8 cellular contexts compared by ENCODE assay signal in genomic region chr5:95621839-95622629, GRCh38. TPM values are rescaled to one million over a fixed set of nuclear protein-coding genes. Genes with fewer than 3 reads are reported as not detected.
DNase-seq lines count a peak whose midpoint lies in the region; ATAC-seq and TF ChIP-seq lines count a peak whose summit lies in the region.

No MANE protein-coding gene starts in this region.

- CTCF ChIA-PET in CD4-positive, alpha-beta memory T cell (lab: Charles Lee; ENCODE audit: partially characterized antibody), result interaction anchor here (1.1 to 7.7 kb wide), 8 partner anchors 9 to 225 kb away, joined by 3 to 89 read pairs (median 10); partner anchors contain the start of genes ARSK, RFESD and SKIC3
- CTCF ChIA-PET in activated naive CD4-positive, alpha-beta T cell treated with anti-CD3 and anti-CD28 coated beads, Interleukin-2, amount 10 ng/mL, durations not matched to agents 7 days and 5 days (lab: Charles Lee), result interaction anchor here (0.7 to 1.9 kb wide), 6 partner anchors 10 to 159 kb away, joined by 3 to 9 read pairs (median 5); partner anchors contain the start of gene RFESD

- H3K36me3 ChIP-seq in CD4-positive, alpha-beta memory T cell (ENCODE audit: insufficient read depth, low read length), result no peaks in the 10 kb centered on the region
- H3K36me3 ChIP-seq in KOPT-K1 (ENCODE audit: insufficient read depth, low read length) (no peaks in the 10 kb centered on the region), muscle layer of duodenum (ENCODE audit: control insufficient read depth in 1 of 2, insufficient read depth in 2 of 2, low read length in 2 of 2) (no peaks in the 10 kb centered on the region), Peyer's patch (no peaks in the 10 kb centered on the region)

- no peaks in the 10 kb centered on the region for H3K9me3 ChIP-seq in CD4-positive, alpha-beta memory T cell (ENCODE audit: control insufficient read depth in 1 of 2, low read length in 2 of 2)
- H3K9me3 ChIP-seq in KOPT-K1 (ENCODE audit: insufficient read depth, low read length, poor library complexity, severe bottlenecking) (no peaks in the 10 kb centered on the region), muscle layer of duodenum (ENCODE audit: control insufficient read depth in 1 of 2, low read length in 2 of 2) (no peaks in the 10 kb centered on the region), Peyer's patch (no peaks in the 10 kb centered on the region)

- peaks cover 67% of the 10 kb centered on the region for H3K4me1 ChIP-seq in CD4-positive, alpha-beta memory T cell (ENCODE audit: insufficient read depth, low read length)
- H3K4me1 ChIP-seq in muscle layer of duodenum (ENCODE audit: control insufficient read depth in 1 of 2, insufficient read depth in 2 of 2, low read length in 2 of 2) (peaks cover 4 to 8% of the 10 kb centered on the region in 2 donors), Peyer's patch (peaks cover 0 to 21% (median 2%) of the 10 kb centered on the region in 4 donors)

- intact Hi-C loops in CD4-positive, alpha-beta memory T cell (cut with micrococcal nuclease), result loop anchor here (1.0 to 5.0 kb wide), 3 partner anchors 10 to 340 kb away; partner anchors contain the start of gene ELL2

- peaks cover 0 to 2% (median 0%) of the 10 kb centered on the region in 8 donors for H3K9me3 Mint-ChIP-seq in CD4-positive, alpha-beta memory T cell
- peaks cover 2% of the 10 kb centered on the region for H3K9me3 Mint-ChIP-seq in activated naive CD4-positive, alpha-beta T cell treated with anti-CD3 and anti-CD28 coated beads, Interleukin-2, amount 10 ng/mL, durations not matched to agents 7 days and 5 days

- peak overlapping the region; percentile 8 to 73 for H3K4me3 ChIP-seq in CD4-positive, alpha-beta memory T cell (ENCODE audit: low read length in 2 of 2)
- peak overlapping the region; percentile 30 to 73 for H3K4me3 ChIP-seq in muscle layer of duodenum (ENCODE audit: low read depth in 1 of 2, low read length in 2 of 2)
- peak overlapping the region in 1 of 4 donors; percentile 68 for H3K4me3 ChIP-seq in Peyer's patch

- H3K27ac Mint-ChIP-seq in CD4-positive, alpha-beta memory T cell, result peak overlapping the region; percentile 70 to 97 (median 93)
- H3K27ac Mint-ChIP-seq in activated naive CD4-positive, alpha-beta T cell treated with anti-CD3 and anti-CD28 coated beads, Interleukin-2, amount 10 ng/mL, durations not matched to agents 7 days and 5 days, result peak overlapping the region; percentile 92

- no peaks in the 10 kb centered on the region for H3K27me3 ChIP-seq in CD4-positive, alpha-beta memory T cell (ENCODE audit: insufficient read depth, low read length)
- peaks cover 4% of the 10 kb centered on the region for H3K27me3 ChIP-seq in muscle layer of duodenum (ENCODE audit: low read depth, low read length)
- no peaks in the 10 kb centered on the region for H3K27me3 ChIP-seq in Peyer's patch

- H3K36me3 Mint-ChIP-seq in CD4-positive, alpha-beta memory T cell, result peaks cover 0 to 3% of the 10 kb centered on the region in 2 donors
- H3K36me3 Mint-ChIP-seq in activated naive CD4-positive, alpha-beta T cell treated with anti-CD3 and anti-CD28 coated beads, Interleukin-2, amount 10 ng/mL, durations not matched to agents 7 days and 5 days, result peaks cover 22% of the 10 kb centered on the region

- POLR2A ChIA-PET in CD4-positive, alpha-beta memory T cell (lab: Charles Lee; ENCODE audit: partially characterized antibody), result interaction anchor here (0.7 to 5.8 kb wide), 19 partner anchors 10 to 1254 kb away, joined by 3 to 110 read pairs (median 5); partner anchors contain the start of genes ARSK, ERAP1, ERAP2 and GLRX

- H3K27ac ChIP-seq in CD4-positive, alpha-beta memory T cell (ENCODE audit: low read depth, low read length), result peak overlapping the region; percentile 59
- H3K27ac ChIP-seq in KOPT-K1 (ENCODE audit: low read depth, low read length, poor library complexity, severe bottlenecking) (peak overlapping the region; percentile 57), muscle layer of duodenum (ENCODE audit: low read length) (no peak overlapping the region), Peyer's patch (no peak overlapping the region)

- TF ChIP-seq CTCF in Peyer's patch (IDR thresholded peaks at IDR 0.05), result no peak

- H3K27me3 Mint-ChIP-seq in CD4-positive, alpha-beta memory T cell, result no peaks in the 10 kb centered on the region
- H3K27me3 Mint-ChIP-seq in activated naive CD4-positive, alpha-beta T cell treated with anti-CD3 and anti-CD28 coated beads, Interleukin-2, amount 10 ng/mL, durations not matched to agents 7 days and 5 days, result peaks cover 18% of the 10 kb centered on the region

- no peak for TF ChIP-seq POLR2A in Peyer's patch (IDR thresholded peaks at IDR 0.05)

- ATAC-seq in GM18498 (IDR thresholded peaks at IDR 0.05; ENCODE audit: unreplicated experiment), result no peak
- ATAC-seq in HG03571 (IDR thresholded peaks at IDR 0.05; ENCODE audit: unreplicated experiment), result no peak

- peak overlapping the region; percentile 71 to 92 (median 87) for H3K4me3 Mint-ChIP-seq in CD4-positive, alpha-beta memory T cell
- H3K4me3 Mint-ChIP-seq in activated naive CD4-positive, alpha-beta T cell treated with anti-CD3 and anti-CD28 coated beads, Interleukin-2, amount 10 ng/mL, durations not matched to agents 7 days and 5 days, result peak overlapping the region; percentile 76

- DNase-seq in CD4-positive, alpha-beta memory T cell, result peak; percentile 71 to 80 (median 76)
- DNase-seq in activated naive CD4-positive, alpha-beta T cell treated with anti-CD3 and anti-CD28 coated beads, Interleukin-2, amount 10 ng/mL, durations not matched to agents 7 days and 5 days, result peak; percentile 59
- no peak for DNase-seq in Peyer's patch
- no peak for DNase-seq in AML-193 (lab: John Stamatoyannopoulos, UW)

- H3K4me1 Mint-ChIP-seq in CD4-positive, alpha-beta memory T cell, result peaks cover 49 to 72% (median 55%) of the 10 kb centered on the region in 4 donors
- H3K4me1 Mint-ChIP-seq in activated naive CD4-positive, alpha-beta T cell treated with anti-CD3 and anti-CD28 coated beads, Interleukin-2, amount 10 ng/mL, durations not matched to agents 7 days and 5 days, result peaks cover 52% of the 10 kb centered on the region

RNA-seq across cellular contexts. Expression of gene GPR150, which starts 2.1 kb away (rescaled TPM):
- 1 to 10 TPM; 1.5 to 2.4 TPM for total RNA-seq in CD4-positive, alpha-beta memory T cell
- 1 to 10 TPM; 3.1 to 6.1 TPM for polyA plus RNA-seq in CD4-positive, alpha-beta memory T cell
- 1 to 10 TPM in 1 of 4 donors, under 1 TPM in 1, not detected in 2; 0.95 to 4.1 TPM for total RNA-seq in Peyer's patch

RNA-seq across cellular contexts. Expression of gene RFESD, which starts 24.5 kb away (rescaled TPM):
- total RNA-seq in CD4-positive, alpha-beta memory T cell, result 1 to 10 TPM; 9.1 to 9.3 TPM
- polyA plus RNA-seq in CD4-positive, alpha-beta memory T cell, result 10 to 100 TPM in 1 of 2 donors, 1 to 10 TPM in 1; 9.9 to 11.8 TPM
- total RNA-seq in Peyer's patch, result 1 to 10 TPM in 1 of 4 donors, not detected in 3; 1.7 TPM

Comparison
In these comparisons a context has a peak if more than half of its experiments do, and no peak if none do; other contexts are left out.
1. DNase-seq: peak in CD4-positive, alpha-beta memory T cell (5 of 5) and activated naive CD4-positive, alpha-beta T cell treated with anti-CD3 and anti-CD28 coated beads, Interleukin-2, amount 10 ng/mL, durations not matched to agents 7 days and 5 days (single experiment); none in Peyer's patch (0 of 3) and AML-193 (0 of 2).
2. H3K27ac ChIP-seq: peak in CD4-positive, alpha-beta memory T cell (single experiment) and KOPT-K1 (single experiment); none in muscle layer of duodenum (single experiment) and Peyer's patch (0 of 4).